17 cellular contexts compared by ENCODE assay signal in genomic region chr6:6760054-6760453, GRCh38.
DNase-seq lines count a peak whose midpoint lies in the region; ATAC-seq, FAIRE-seq and TF ChIP-seq lines count a peak whose summit lies in the region.
"Had no signal": no experiment of that assay in that cellular context is flagged by ENCODE, and none has a peak within 500 bp of the region (broad histone marks: within the 10 kb centered on the region; RNA-seq: fewer than 3 reads in every experiment).

No MANE protein-coding gene starts in this region.

- no peak for ATAC-seq in WTC11

- no peak overlapping the region for H3K4me3 Mint-ChIP-seq in CD14-positive monocyte
- peak overlapping the region; percentile 57; the same call in 1 of the 2 replicates for H3K4me3 Mint-ChIP-seq in WTC11
- no peak overlapping the region for H3K4me3 Mint-ChIP-seq in nephron
- H3K4me3 Mint-ChIP-seq: CD8-positive, alpha-beta memory T cell had no signal

- H3K27ac Mint-ChIP-seq in CD14-positive monocyte (peak overlapping the region in 4 of 7 donors; percentile 11 to 86 (median 57)), WTC11 (no peak overlapping the region), nephron (peak overlapping the region in 2 of 3 experiments; percentile 58 to 76)
- H3K27ac Mint-ChIP-seq: CD8-positive, alpha-beta memory T cell had no signal

- CTCF ChIA-PET in WTC11 (lab: Charles Lee), result interaction anchor here (1.2 to 1.9 kb wide), 5 partner anchors 18 to 386 kb away, joined by 4 to 16 read pairs (median 10); no protein-coding TSS in a partner anchor

- POLR2A ChIA-PET in WTC11 (lab: Charles Lee), result no interaction called here

- H3K36me3 Mint-ChIP-seq in CD14-positive monocyte, result peaks cover 15 to 30% of the 10 kb centered on the region in 2 donors
- no peaks in the 10 kb centered on the region for H3K36me3 Mint-ChIP-seq in WTC11
- no peaks in the 10 kb centered on the region for H3K36me3 Mint-ChIP-seq in nephron (ENCODE audit: low read depth)
- H3K36me3 Mint-ChIP-seq: CD8-positive, alpha-beta memory T cell had no signal

- intact Hi-C loops in CD14-positive monocyte (cut with micrococcal nuclease), result no loop called here

- H3K4me1 Mint-ChIP-seq in CD14-positive monocyte, result peaks cover 39% of the 10 kb centered on the region
- peaks cover 21% of the 10 kb centered on the region for H3K4me1 Mint-ChIP-seq in WTC11
- H3K4me1 Mint-ChIP-seq in nephron, result peaks cover 29% of the 10 kb centered on the region
- H3K4me1 Mint-ChIP-seq: CD8-positive, alpha-beta memory T cell had no signal

- FAIRE-seq in RCC 7860 (lab: Jason Lieb, UNC), result no peak
- FAIRE-seq: A549 had no signal

- H3K27me3 Mint-ChIP-seq in CD14-positive monocyte (ENCODE audit: low read depth in 3 of 3) (peaks cover 0 to 1% (median 0%) of the 10 kb centered on the region in 3 donors), WTC11 (ENCODE audit: low read depth) (no peaks in the 10 kb centered on the region), nephron (ENCODE audit: low read depth) (peaks cover 18% of the 10 kb centered on the region)

- no peak for DNase-seq in CD14-positive monocyte (ENCODE audit: low spot score)
- peak; percentile 62 for DNase-seq in NAMALWA (ENCODE audit: low spot score)
- no peak for DNase-seq in WTC11 (ENCODE audit: low spot score)
- no peak for DNase-seq in RCC 7860 (ENCODE audit: low spot score)
- no peak for DNase-seq in SW480 (ENCODE audit: low spot score)
- DNase-seq in NCI-H1105 (lab: John Stamatoyannopoulos, UW), result no peak
- DNase-seq in activated naive CD4-positive, alpha-beta T cell treated with anti-CD3 and anti-CD28 coated beads, Interleukin-2, amount 50 U/mL, for 16 hours, result no peak
- DNase-seq: CD8-positive, alpha-beta memory T cell; DMS79; NCI-H1417 treated with DMSO at 0.1 percent for 48 hours; NCI-H187 treated with DMSO at 0.1 percent for 48 hours; NCI-H2227 treated with DMSO at 0.1 percent for 48 hours; NCI-H510A treated with DMSO at 0.1 percent for 48 hours; OCI-M1; SIG-M5 had no signal

- H3K9me3 Mint-ChIP-seq in CD14-positive monocyte (peaks cover 0 to 6% (median 2%) of the 10 kb centered on the region in 7 donors), WTC11 (peaks cover 6% of the 10 kb centered on the region), nephron (no peaks in the 10 kb centered on the region)
- H3K9me3 Mint-ChIP-seq: CD8-positive, alpha-beta memory T cell had no signal

- TF ChIP-seq CTCF in CD14-positive monocyte (IDR thresholded peaks at IDR 0.05) (no peak), WTC11 (IDR thresholded peaks at IDR 0.05) (no peak), nephron (IDR thresholded peaks at IDR 0.05; ENCODE audit: unreplicated experiment in 3 of 3) (no peak)

TF ChIP-seq in WTC11, 78 proteins besides CTCF, POLR2A, EP300 and RAD21 (continues in another document):
- no peak for TF ChIP-seq TEAD1 (CRISPR knock-in tag; IDR thresholded peaks at IDR 0.05)
- no peak for TF ChIP-seq ZNF138 (CRISPR knock-in tag; conservative IDR thresholded peaks at IDR 0.05)
- no peak for TF ChIP-seq CREM (CRISPR knock-in tag; IDR thresholded peaks at IDR 0.05)
- no peak for TF ChIP-seq CDX4 (CRISPR knock-in tag; IDR thresholded peaks at IDR 0.05; ENCODE audit: borderline replicate concordance)
- TF ChIP-seq RORB (CRISPR knock-in tag; IDR thresholded peaks at IDR 0.05), result no peak
- no peak for TF ChIP-seq GRHL2 (CRISPR knock-in tag; IDR thresholded peaks at IDR 0.05; ENCODE audit: insufficient replicate concordance, severe bottlenecking)
- no peak for TF ChIP-seq ZNF423 (CRISPR knock-in tag; IDR thresholded peaks at IDR 0.05)
- no peak for TF ChIP-seq ZNF317 (CRISPR knock-in tag; IDR thresholded peaks at IDR 0.05; ENCODE audit: borderline replicate concordance, low read depth)
- TF ChIP-seq PRRX2 (CRISPR knock-in tag; IDR thresholded peaks at IDR 0.05), result no peak
- no peak for TF ChIP-seq AR (CRISPR knock-in tag; IDR thresholded peaks at IDR 0.05)
- TF ChIP-seq PRDM15 (CRISPR knock-in tag; IDR thresholded peaks at IDR 0.05), result no peak
- TF ChIP-seq ESRRA (CRISPR knock-in tag; IDR thresholded peaks at IDR 0.05; ENCODE audit: borderline replicate concordance), result no peak
- TF ChIP-seq, protein P1, sequence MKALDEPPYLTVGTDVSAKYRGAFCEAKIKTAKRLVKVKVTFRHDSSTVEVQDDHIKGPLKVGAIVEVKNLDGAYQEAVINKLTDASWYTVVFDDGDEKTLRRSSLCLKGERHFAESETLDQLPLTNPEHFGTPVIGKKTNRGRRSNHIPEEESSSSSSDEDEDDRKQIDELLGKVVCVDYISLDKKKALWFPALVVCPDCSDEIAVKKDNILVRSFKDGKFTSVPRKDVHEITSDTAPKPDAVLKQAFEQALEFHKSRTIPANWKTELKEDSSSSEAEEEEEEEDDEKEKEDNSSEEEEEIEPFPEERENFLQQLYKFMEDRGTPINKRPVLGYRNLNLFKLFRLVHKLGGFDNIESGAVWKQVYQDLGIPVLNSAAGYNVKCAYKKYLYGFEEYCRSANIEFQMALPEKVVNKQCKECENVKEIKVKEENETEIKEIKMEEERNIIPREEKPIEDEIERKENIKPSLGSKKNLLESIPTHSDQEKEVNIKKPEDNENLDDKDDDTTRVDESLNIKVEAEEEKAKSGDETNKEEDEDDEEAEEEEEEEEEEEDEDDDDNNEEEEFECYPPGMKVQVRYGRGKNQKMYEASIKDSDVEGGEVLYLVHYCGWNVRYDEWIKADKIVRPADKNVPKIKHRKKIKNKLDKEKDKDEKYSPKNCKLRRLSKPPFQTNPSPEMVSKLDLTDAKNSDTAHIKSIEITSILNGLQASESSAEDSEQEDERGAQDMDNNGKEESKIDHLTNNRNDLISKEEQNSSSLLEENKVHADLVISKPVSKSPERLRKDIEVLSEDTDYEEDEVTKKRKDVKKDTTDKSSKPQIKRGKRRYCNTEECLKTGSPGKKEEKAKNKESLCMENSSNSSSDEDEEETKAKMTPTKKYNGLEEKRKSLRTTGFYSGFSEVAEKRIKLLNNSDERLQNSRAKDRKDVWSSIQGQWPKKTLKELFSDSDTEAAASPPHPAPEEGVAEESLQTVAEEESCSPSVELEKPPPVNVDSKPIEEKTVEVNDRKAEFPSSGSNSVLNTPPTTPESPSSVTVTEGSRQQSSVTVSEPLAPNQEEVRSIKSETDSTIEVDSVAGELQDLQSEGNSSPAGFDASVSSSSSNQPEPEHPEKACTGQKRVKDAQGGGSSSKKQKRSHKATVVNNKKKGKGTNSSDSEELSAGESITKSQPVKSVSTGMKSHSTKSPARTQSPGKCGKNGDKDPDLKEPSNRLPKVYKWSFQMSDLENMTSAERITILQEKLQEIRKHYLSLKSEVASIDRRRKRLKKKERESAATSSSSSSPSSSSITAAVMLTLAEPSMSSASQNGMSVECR (CRISPR knock-in tag; IDR thresholded peaks at IDR 0.05; ENCODE audit: borderline replicate concordance), result no peak
- TF ChIP-seq CREB1 (CRISPR knock-in tag; IDR thresholded peaks at IDR 0.05), result no peak
- no peak for TF ChIP-seq GABPB1 (CRISPR knock-in tag; IDR thresholded peaks at IDR 0.05)
